In genomic region chr4:94126669-94127068, GRCh38 we compare ENCODE assay signal across 1 cellular context.
TF ChIP-seq lines count a peak whose summit lies in the region.

No MANE protein-coding gene starts in this region.

TF ChIP-seq in K562, 482 proteins besides CTCF, POLR2A, EP300 and RAD21 (continued from another document):
- TF ChIP-seq ZBTB40 (IDR thresholded peaks at IDR 0.05) (no peak), ZBTB40 (CRISPR knock-in tag; IDR thresholded peaks at IDR 0.05) (no peak)
